Comparison of ENCODE assay signal across 35 cellular contexts in the genomic region with DNA sequence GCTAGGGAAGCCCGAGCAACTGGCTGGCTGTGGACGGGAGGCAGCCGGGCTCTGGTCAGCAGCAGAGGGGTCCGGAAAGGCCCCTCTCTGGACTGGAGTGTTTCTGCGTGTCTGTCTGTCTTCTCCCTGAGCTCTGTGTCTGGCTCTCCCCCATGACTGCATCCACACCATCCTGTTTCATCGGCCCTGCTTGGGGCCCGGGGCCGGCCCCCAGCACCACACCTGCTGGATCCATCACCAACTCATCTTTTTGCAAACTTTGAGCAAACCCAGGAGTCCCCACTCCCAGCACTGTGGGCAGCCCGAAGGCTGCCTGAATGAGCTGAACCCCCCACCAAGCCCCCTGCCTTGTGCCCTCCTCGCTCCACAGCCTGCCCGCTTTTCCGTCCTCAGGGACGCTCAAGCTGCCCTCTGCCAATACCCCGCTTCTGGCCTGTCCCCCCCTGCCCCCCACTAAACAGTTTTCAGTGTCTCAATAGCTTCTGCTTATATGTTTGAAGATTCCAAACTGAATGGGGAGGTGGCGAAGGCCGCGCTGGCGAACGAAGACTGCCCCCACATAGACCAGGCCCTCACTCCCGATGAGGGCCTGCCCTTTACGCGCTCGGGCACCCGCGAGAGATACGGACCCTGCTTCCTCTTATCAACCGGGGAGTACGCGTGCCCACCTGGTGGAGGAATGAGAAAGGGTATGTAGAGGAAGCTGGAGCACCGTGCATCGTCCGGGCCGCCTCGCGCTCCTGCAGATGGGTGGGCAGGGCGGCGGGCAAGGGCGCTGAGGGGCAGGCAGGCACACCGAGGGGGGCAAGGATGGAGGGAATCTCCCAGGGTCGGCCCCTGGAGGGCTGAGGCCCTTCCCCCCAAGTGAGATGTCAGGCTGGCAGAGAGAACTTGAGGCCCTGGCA. TPM values are rescaled to one million over a fixed set of nuclear protein-coding genes. Genes with fewer than 3 reads are reported as not detected.
"Had no signal": no experiment of that assay in that cellular context is flagged by ENCODE, and none has a peak within 500 bp of the region (broad histone marks: within the 10 kb centered on the region; RNA-seq: fewer than 3 reads in every experiment).

No MANE protein-coding gene starts in this region.

- H3K36me3 Mint-ChIP-seq: immature natural killer cell; memory B cell; naive thymus-derived CD8-positive, alpha-beta T cell; stimulated activated memory B cell treated with anti-CD40 and anti-IgM and Interleukin-4, amounts not matched to agents 10 μg/mL and 1 μg/mL and 100 μg/mL, for 72 hours; type B pancreatic cell had no signal

- H3K27me3 ChIP-seq: neutrophil, right atrium auricular region, right lobe of liver, tibial nerve, vagina had no signal

- H3K4me3 ChIP-seq: left ventricle myocardium inferior, right atrium auricular region, right lobe of liver, tibial nerve, vagina had no signal

- H3K9me3 Mint-ChIP-seq: immature natural killer cell; memory B cell; nephron; neural crest cell; stimulated activated memory B cell treated with anti-CD40 and anti-IgM and Interleukin-4, amounts not matched to agents 10 μg/mL and 1 μg/mL and 100 μg/mL, for 72 hours; stimulated activated naive CD8-positive, alpha-beta T cell treated with anti-CD3 and anti-CD28 coated beads, Interleukin-15, amount 100 ng/mL, for 72 hours; type B pancreatic cell had no signal

- H3K9me3 ChIP-seq: left ventricle myocardium inferior, neutrophil, right atrium auricular region, right lobe of liver, tibial nerve, vagina had no signal

- FAIRE-seq: islet of Langerhans, small intestine had no signal

- ATAC-seq: naive thymus-derived CD8-positive, alpha-beta T cell; right lobe of liver; stimulated activated memory B cell treated with anti-CD40 and anti-IgM and Interleukin-4, amounts not matched to agents 10 μg/mL and 1 μg/mL and 100 μg/mL, for 72 hours had no signal

- H3K27ac ChIP-seq: left ventricle myocardium inferior, neutrophil, parathyroid adenoma, right atrium auricular region, right lobe of liver, tibial nerve, vagina had no signal

- H3K27ac Mint-ChIP-seq: immature natural killer cell; memory B cell; naive thymus-derived CD8-positive, alpha-beta T cell; nephron; progenitor cell of endocrine pancreas; stimulated activated memory B cell treated with anti-CD40 and anti-IgM and Interleukin-4, amounts not matched to agents 10 μg/mL and 1 μg/mL and 100 μg/mL, for 72 hours; stimulated activated naive CD8-positive, alpha-beta T cell treated with anti-CD3 and anti-CD28 coated beads, Interleukin-15, amount 100 ng/mL, for 72 hours; type B pancreatic cell had no signal

- H3K27me3 Mint-ChIP-seq: memory B cell; naive thymus-derived CD8-positive, alpha-beta T cell; stimulated activated memory B cell treated with anti-CD40 and anti-IgM and Interleukin-4, amounts not matched to agents 10 μg/mL and 1 μg/mL and 100 μg/mL, for 72 hours; stimulated activated naive CD8-positive, alpha-beta T cell treated with anti-CD3 and anti-CD28 coated beads, Interleukin-15, amount 100 ng/mL, for 72 hours had no signal

- H2AFZ ChIP-seq: parathyroid adenoma had no signal

- H3K36me3 ChIP-seq: left ventricle myocardium inferior, neutrophil, right atrium auricular region, right lobe of liver, tibial nerve, vagina had no signal

- H3K9ac ChIP-seq: parathyroid adenoma had no signal

- DNase-seq: hypothalamus; immature natural killer cell; left ventricle myocardium inferior; occipital lobe; small intestine; stimulated activated CD4-positive, alpha-beta T cell treated with anti-CD3 and anti-CD28 coated beads, Interleukin-1b, Interleukin-23, amount 100 ng/mL, for 48 hours; stimulated activated CD4-positive, alpha-beta T cell treated with anti-CD3 and anti-CD28 coated beads, Interleukin-2, amount 100 ng/mL, for 48 hours; stimulated activated CD4-positive, alpha-beta T cell treated with anti-CD3 and anti-CD28 coated beads, Interleukin-4, amount 100 ng/mL, for 4 hours; stimulated activated CD8-positive, alpha-beta memory T cell treated with anti-CD3 and anti-CD28 coated beads, Interleukin-4, amount 100 ng/mL, for 48 hours; stimulated activated naive CD4-positive, alpha-beta T cell treated with Interleukin-2 at 50 U/mL for 16 hours; stimulated activated naive CD8-positive, alpha-beta T cell treated with anti-CD3 and anti-CD28 coated beads, Interleukin-15, amount 100 ng/mL, for 72 hours; substantia nigra had no signal

- H3K4me1 ChIP-seq: left ventricle myocardium inferior, parathyroid adenoma, right atrium auricular region, tibial nerve, vagina had no signal

- H3K4me1 Mint-ChIP-seq: immature natural killer cell; memory B cell; naive thymus-derived CD8-positive, alpha-beta T cell; nephron; stimulated activated memory B cell treated with anti-CD40 and anti-IgM and Interleukin-4, amounts not matched to agents 10 μg/mL and 1 μg/mL and 100 μg/mL, for 72 hours; stimulated activated naive CD8-positive, alpha-beta T cell treated with anti-CD3 and anti-CD28 coated beads, Interleukin-15, amount 100 ng/mL, for 72 hours had no signal

- H3K4me3 Mint-ChIP-seq: immature natural killer cell; memory B cell; naive thymus-derived CD8-positive, alpha-beta T cell; nephron; neural crest cell; stimulated activated memory B cell treated with anti-CD40 and anti-IgM and Interleukin-4, amounts not matched to agents 10 μg/mL and 1 μg/mL and 100 μg/mL, for 72 hours; stimulated activated naive CD8-positive, alpha-beta T cell treated with anti-CD3 and anti-CD28 coated beads, Interleukin-15, amount 100 ng/mL, for 72 hours; type B pancreatic cell had no signal

RNA-seq across cellular contexts. Expression of a gene that starts 44.6 kb away (rescaled TPM):
- total RNA-seq: kidney epithelial cell; left ventricle myocardium inferior; lung microvascular endothelial cell; mucosa of gallbladder; naive thymus-derived CD8-positive, alpha-beta T cell; osteocyte; pulmonary artery endothelial cell; right atrium auricular region; right lobe of liver; tibial nerve had no signal

RNA-seq across cellular contexts. Expression of a gene that starts 59.8 kb away (rescaled TPM):
- total RNA-seq: kidney epithelial cell; left ventricle myocardium inferior; lower leg skin; lung microvascular endothelial cell; mucosa of gallbladder; naive thymus-derived CD8-positive, alpha-beta T cell; neural crest cell; occipital lobe; osteocyte; progenitor cell of endocrine pancreas; pulmonary artery endothelial cell; renal cortical epithelial cell; right atrium auricular region; right lobe of liver; temporal lobe; tibial nerve; vagina had no signal
- polyA plus RNA-seq: immature natural killer cell; naive thymus-derived CD8-positive, alpha-beta T cell; small intestine; urinary bladder had no signal
